ENCODE assay signal across 26 cellular contexts in the genomic region with DNA sequence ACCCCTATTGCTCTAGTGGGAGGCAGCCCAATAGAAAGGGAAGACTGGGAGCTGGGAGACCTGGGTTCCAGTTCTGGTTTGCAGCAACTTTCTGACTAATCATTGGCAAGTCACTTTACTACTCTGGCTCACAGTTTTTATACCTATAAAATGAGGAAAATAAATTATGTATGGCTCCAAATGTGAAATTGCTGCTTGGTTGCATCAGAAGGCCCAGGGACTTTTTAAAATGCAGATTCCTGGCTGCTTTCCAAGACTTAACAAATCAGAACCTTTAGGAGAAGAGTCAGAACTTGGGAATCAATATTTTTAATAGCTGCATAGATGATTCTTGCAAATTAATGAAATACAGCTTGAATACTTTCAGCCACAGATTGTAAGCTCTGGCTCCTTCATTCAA.
"Had no signal": no experiment of that assay in that cellular context is flagged by ENCODE, and none has a peak within 500 bp of the region (broad histone marks: within the 10 kb centered on the region; RNA-seq: fewer than 3 reads in every experiment).

No MANE protein-coding gene starts in this region.

- DNase-seq: activated CD4-positive, alpha-beta T cell treated with anti-CD3 and anti-CD28 coated beads for 48 hours; activated CD4-positive, alpha-beta T cell treated with anti-CD3 and anti-CD28 coated beads, Interleukin-2, amount 50 U/mL, for 4 hours; activated CD4-positive, CD25-positive, alpha-beta regulatory T cell treated with anti-CD3 and anti-CD28 coated beads, Interleukin-2, amount 50 U/mL, for 72 hours; activated CD8-positive, alpha-beta memory T cell treated with anti-CD3 and anti-CD28 coated beads for 24 hours; activated effector memory CD4-positive, alpha-beta T cell treated with anti-CD3 and anti-CD28 coated beads, Interleukin-2, amount 50 U/mL, for 16 hours; activated naive CD4-positive, alpha-beta T cell treated with Interleukin-2 at 50 U/mL for 16 hours; activated naive CD8-positive, alpha-beta T cell treated with anti-CD3 and anti-CD28 coated beads, Interleukin-2, amount 50 U/mL, for 24 hours; activated T-cell treated with anti-CD3 and anti-CD28 coated beads, Interleukin-2, amount 50 U/mL, for 4 hours; brain microvascular endothelial cell; MG63; MV-4-11; NCI-H1105 treated with DMSO at 0.1 percent for 48 hours; NCI-H1436 treated with DMSO at 0.1 percent for 48 hours; NCI-H187; NCI-H2081; NCI-H2171; NCI-H345; NCI-H510A treated with DMSO at 0.1 percent for 48 hours; NCI-H69; SHP77; T-helper 17 cell; T-helper 9 cell had no signal

- H3K4me2 ChIP-seq: KMS-11 had no signal

- H3K36me3 Mint-ChIP-seq: activated naive CD4-positive, alpha-beta T cell treated with anti-CD3 and anti-CD28 coated beads, Interleukin-2, amount 50 U/mL, for 72 hours; WTC11 had no signal

- H3K36me3 ChIP-seq: brain microvascular endothelial cell, cardiac muscle cell, MG63 had no signal

- H3K4me1 Mint-ChIP-seq: activated naive CD8-positive, alpha-beta T cell treated with anti-CD3 and anti-CD28 coated beads, Interleukin-2, amount 50 U/mL, for 24 hours; T-helper 17 cell; WTC11 had no signal

- H3K4me3 Mint-ChIP-seq: activated naive CD8-positive, alpha-beta T cell treated with anti-CD3 and anti-CD28 coated beads, Interleukin-2, amount 50 U/mL, for 24 hours; activated T-cell treated with anti-CD3 and anti-CD28 coated beads, Interleukin-2, amount 50 U/mL, for 4 hours; T-helper 17 cell; WTC11 had no signal

- H3K27me3 ChIP-seq: brain microvascular endothelial cell, cardiac muscle cell, MG63 had no signal

- H3K9ac ChIP-seq: KMS-11 had no signal

- H3K27me3 Mint-ChIP-seq: activated naive CD8-positive, alpha-beta T cell treated with anti-CD3 and anti-CD28 coated beads, Interleukin-2, amount 50 U/mL, for 24 hours; T-helper 17 cell had no signal

- H3K9me3 ChIP-seq: MG63 had no signal

- H3K4me3 ChIP-seq: cardiac muscle cell, MG63 had no signal

- H3K27ac ChIP-seq: brain microvascular endothelial cell, cardiac muscle cell, KMS-11 had no signal

- H3K9me3 Mint-ChIP-seq: activated naive CD4-positive, alpha-beta T cell treated with anti-CD3 and anti-CD28 coated beads, Interleukin-2, amount 50 U/mL, for 72 hours; activated naive CD8-positive, alpha-beta T cell treated with anti-CD3 and anti-CD28 coated beads, Interleukin-2, amount 50 U/mL, for 24 hours; activated T-cell treated with anti-CD3 and anti-CD28 coated beads, Interleukin-2, amount 50 U/mL, for 4 hours; WTC11 had no signal

- H3K27ac Mint-ChIP-seq: activated naive CD4-positive, alpha-beta T cell treated with anti-CD3 and anti-CD28 coated beads, Interleukin-2, amount 50 U/mL, for 72 hours; activated naive CD8-positive, alpha-beta T cell treated with anti-CD3 and anti-CD28 coated beads, Interleukin-2, amount 50 U/mL, for 24 hours; T-helper 17 cell; WTC11 had no signal
